ENCODE assay signal across 21 cellular contexts in the genomic region with DNA sequence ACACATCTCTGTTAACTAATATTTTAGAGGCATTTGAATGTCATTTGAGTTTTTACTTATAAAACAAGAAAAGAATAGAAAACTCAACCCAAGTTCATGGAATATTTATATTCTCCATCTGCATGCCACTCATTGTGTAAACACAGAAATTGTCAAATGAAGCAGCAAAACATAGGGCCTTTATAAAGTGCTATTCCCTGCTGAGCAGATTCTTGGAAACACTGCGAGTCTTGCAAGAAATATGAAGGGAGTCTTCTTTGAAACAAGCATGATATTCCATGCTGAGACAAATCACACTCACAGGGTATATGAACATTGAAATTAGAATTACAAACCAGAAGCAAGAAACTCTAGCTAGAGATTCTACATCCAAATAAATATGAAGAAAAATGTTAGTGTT.
"Had no signal": no experiment of that assay in that cellular context is flagged by ENCODE, and none has a peak within 500 bp of the region (broad histone marks: within the 10 kb centered on the region; RNA-seq: fewer than 3 reads in every experiment).

No MANE protein-coding gene starts in this region.

- H3K4me3 ChIP-seq: lower lobe of right lung, mucosa of descending colon, ovary, prostate gland, thoracic aorta, vagina had no signal

- H3K4me1 ChIP-seq: foreskin keratinocyte, lower lobe of right lung, prostate gland, vagina had no signal

- H3K36me3 ChIP-seq: lower lobe of right lung, ovary, prostate gland, thoracic aorta, vagina had no signal

- H3K27ac ChIP-seq: epithelial cell of prostate, foreskin keratinocyte, lower lobe of right lung, ovary, prostate gland, thoracic aorta, vagina had no signal

- H3K27me3 ChIP-seq: foreskin keratinocyte, ovary, vagina had no signal

- DNase-seq: activated CD4-positive, alpha-beta T cell treated with anti-CD3 and anti-CD28 coated beads for 4 hours; activated CD4-positive, alpha-beta T cell treated with anti-CD3 and anti-CD28 coated beads, Interleukin-2, amount 50 U/mL, for 48 hours; activated CD4-positive, CD25-positive, alpha-beta regulatory T cell; activated CD8-positive, alpha-beta memory T cell treated with anti-CD3 and anti-CD28 coated beads, Interleukin-2, amount 50 U/mL, for 48 hours; activated naive CD4-positive, alpha-beta T cell treated with anti-CD3 and anti-CD28 coated beads for 36 hours; activated T-cell treated with anti-CD3 and anti-CD28 coated beads, Interleukin-2, amount 50 U/mL, for 4 hours; aorta; cerebellar nuclear complex; foreskin keratinocyte; lower lobe of right lung; mesendoderm; mucosa of descending colon; nephron progenitor cell; ovary; stimulated activated CD4-positive, alpha-beta T cell treated with anti-CD3 and anti-CD28 coated beads, Interleukin-4, amount 100 ng/mL, for 24 hours; stimulated activated naive CD4-positive, alpha-beta T cell treated with Interleukin-2 at 50 U/mL for 16 hours; T-helper 17 cell had no signal

- H3K9me3 ChIP-seq: lower lobe of right lung, mucosa of descending colon, ovary, prostate gland, thoracic aorta, vagina had no signal
